ENCODE assay signal across 28 cellular contexts in the genomic region with DNA sequence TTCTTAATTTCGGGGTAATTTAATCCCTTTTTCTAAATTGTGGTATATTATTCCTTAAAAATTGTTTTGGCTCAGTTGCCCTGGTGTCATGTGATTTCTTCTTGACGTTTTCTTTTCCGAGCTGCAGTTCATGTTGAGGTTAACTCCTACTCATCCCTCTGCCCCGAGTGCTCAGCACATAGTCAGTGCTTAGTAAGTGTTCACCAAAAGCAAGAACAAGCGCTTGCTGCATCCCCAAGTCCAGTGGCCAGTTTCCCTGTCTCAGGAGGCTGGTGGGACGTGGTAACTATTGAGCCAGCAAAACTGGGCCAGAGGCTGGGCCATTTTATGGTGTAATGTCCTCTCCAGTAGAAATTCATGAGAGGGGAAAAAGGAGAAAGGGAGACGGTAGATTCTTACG. TPM values are rescaled to one million over a fixed set of nuclear protein-coding genes. Genes with fewer than 3 reads are reported as not detected.
A peak's percentile ranks its signal among the peaks of the same experiment; 100 is the strongest.
DNase-seq lines count a peak whose midpoint lies in the region; ATAC-seq and TF ChIP-seq lines count a peak whose summit lies in the region.
"Had no signal": no experiment of that assay in that cellular context is flagged by ENCODE, and none has a peak within 500 bp of the region (broad histone marks: within the 10 kb centered on the region; RNA-seq: fewer than 3 reads in every experiment).

No MANE protein-coding gene starts in this region.

- peaks cover 54% of the 10 kb centered on the region for H4K20me1 ChIP-seq in osteoblast (ENCODE audit: insufficient read depth, low read length)

- intact Hi-C loops in dendritic cell treated with granulocyte-macrophage colony-stimulating factor and Interleukin-4, amounts not matched to agents 40 ng/mL and 50 ng/mL, for 4 days (cut with micrococcal nuclease) = no loop called here

- H3K27ac Mint-ChIP-seq in IgD-negative memory B cell = peak overlapping the region in 2 of 3 donors; percentile 20 to 92
- peak overlapping the region; percentile 30 for H3K27ac Mint-ChIP-seq in dendritic cell treated with granulocyte-macrophage colony-stimulating factor and Interleukin-4, amounts not matched to agents 40 ng/mL and 50 ng/mL, for 4 days
- H3K27ac Mint-ChIP-seq in activated CD8-positive, alpha-beta memory T cell treated with anti-CD3 and anti-CD28 coated beads, Interleukin-2, amount 10 ng/mL, durations not matched to agents 7 days and 5 days = no peak overlapping the region
- H3K27ac Mint-ChIP-seq: activated CD4-positive, alpha-beta memory T cell treated with anti-CD3 and anti-CD28 coated beads, Interleukin-2, amount 10 ng/mL, durations not matched to agents 7 days and 5 days; activated naive CD8-positive, alpha-beta T cell treated with anti-CD3 and anti-CD28 coated beads for 36 hours; stimulated activated naive CD8-positive, alpha-beta T cell treated with anti-CD3 and anti-CD28 coated beads, Interleukin-15, Interleukin-2, amounts not matched to agents 100 ng/mL and 50 ng/mL, for 24 hours; type B pancreatic cell had no signal

- no peaks in the 10 kb centered on the region for H3K27me3 Mint-ChIP-seq in IgD-negative memory B cell
- H3K27me3 Mint-ChIP-seq in dendritic cell treated with granulocyte-macrophage colony-stimulating factor and Interleukin-4, amounts not matched to agents 40 ng/mL and 50 ng/mL, for 4 days = no peaks in the 10 kb centered on the region
- H3K27me3 Mint-ChIP-seq in activated CD8-positive, alpha-beta memory T cell treated with anti-CD3 and anti-CD28 coated beads, Interleukin-2, amount 10 ng/mL, durations not matched to agents 7 days and 5 days = peaks cover 6% of the 10 kb centered on the region
- H3K27me3 Mint-ChIP-seq: type B pancreatic cell had no signal

- TF ChIP-seq CTCF in osteoblast (IDR thresholded peaks at IDR 0.05; ENCODE audit: extremely low read depth, low read depth, low read length) = no peak

- H3K4me1 Mint-ChIP-seq in IgD-negative memory B cell = peaks cover 40 to 61% (median 51%) of the 10 kb centered on the region in 3 donors
- peaks cover 58% of the 10 kb centered on the region for H3K4me1 Mint-ChIP-seq in dendritic cell treated with granulocyte-macrophage colony-stimulating factor and Interleukin-4, amounts not matched to agents 40 ng/mL and 50 ng/mL, for 4 days (ENCODE audit: low read depth)
- H3K4me1 Mint-ChIP-seq in activated CD8-positive, alpha-beta memory T cell treated with anti-CD3 and anti-CD28 coated beads, Interleukin-2, amount 10 ng/mL, durations not matched to agents 7 days and 5 days = no peaks in the 10 kb centered on the region

- no peak for DNase-seq in osteoblast (ENCODE audit: insufficient read length, low spot score, missing footprints)
- DNase-seq in Ammon's horn (ENCODE audit: low spot score) = no peak
- no peak for DNase-seq in NCI-H1105 treated with DMSO at 0.1 percent for 48 hours (lab: John Stamatoyannopoulos, UW)
- DNase-seq in DMS 273 treated with DMSO at 0.1 percent for 48 hours (lab: John Stamatoyannopoulos, UW) = no peak
- no peak for DNase-seq in activated CD8-positive, alpha-beta memory T cell treated with anti-CD3 and anti-CD28 coated beads, Interleukin-2, amount 10 ng/mL, durations not matched to agents 7 days and 5 days
- DNase-seq: activated CD4-positive, alpha-beta memory T cell treated with anti-CD3 and anti-CD28 coated beads, Interleukin-2, amount 10 ng/mL, durations not matched to agents 7 days and 5 days; activated effector memory CD4-positive, alpha-beta T cell treated with Interleukin-2 at 50 U/mL for 16 hours; activated naive CD8-positive, alpha-beta T cell treated with anti-CD3 and anti-CD28 coated beads for 36 hours; activated T-cell treated with anti-CD3 and anti-CD28 coated beads for 4 hours; dorsolateral prefrontal cortex; HCEC 1CT; left colon; mesendoderm; naive thymus-derived CD4-positive, alpha-beta T cell; NCI-H2081 treated with DMSO at 0.1 percent for 48 hours; NCI-H774; pancreas; stimulated activated CD4-positive, alpha-beta T cell treated with anti-CD3 and anti-CD28 coated beads, Interleukin-12 subunit alpha, Interleukin-12 subunit beta, amount 100 ng/mL, for 4 hours had no signal

- H3K79me2 ChIP-seq in ACC112 (ENCODE audit: control insufficient read depth, insufficient read depth, low read length, unreplicated experiment) (peaks cover 100% of the 10 kb centered on the region), osteoblast (ENCODE audit: insufficient read depth, low read length) (peaks cover 99% of the 10 kb centered on the region)

- H3K27ac ChIP-seq in ACC112 (ENCODE audit: low read depth, low read length) = peak overlapping the region; percentile 93
- peak overlapping the region; percentile 51 for H3K27ac ChIP-seq in osteoblast (ENCODE audit: low read depth, low read length)
- H3K27ac ChIP-seq: BLaER1, dorsolateral prefrontal cortex, HL-60, right atrium auricular region had no signal

- H3K4me3 ChIP-seq in ACC112 (ENCODE audit: low read depth, low read length) (no peak overlapping the region), osteoblast (ENCODE audit: insufficient read depth, low read length) (no peak overlapping the region)
- H3K4me3 ChIP-seq: BLaER1, dorsolateral prefrontal cortex, pancreas, right atrium auricular region had no signal

- peaks cover 2% of the 10 kb centered on the region for H3K9me3 ChIP-seq in osteoblast (ENCODE audit: low read depth, low read length)
- H3K9me3 ChIP-seq: pancreas, right atrium auricular region had no signal

- H3K27me3 ChIP-seq in ACC112 (ENCODE audit: insufficient read depth, low read length) (no peaks in the 10 kb centered on the region), osteoblast (ENCODE audit: insufficient read depth, low read length) (no peaks in the 10 kb centered on the region)
- H3K27me3 ChIP-seq: BLaER1, dorsolateral prefrontal cortex, pancreas, right atrium auricular region had no signal

- peaks cover 80% of the 10 kb centered on the region for H3K4me1 ChIP-seq in ACC112 (ENCODE audit: control insufficient read depth, insufficient read depth, low read length, unreplicated experiment)
- H3K4me1 ChIP-seq in osteoblast (ENCODE audit: insufficient read depth, low read length) = peaks cover 65% of the 10 kb centered on the region

- H3K4me3 Mint-ChIP-seq in IgD-negative memory B cell = peak overlapping the region in 3 of 4 donors; percentile 40 to 89 (median 61)
- H3K4me3 Mint-ChIP-seq in dendritic cell treated with granulocyte-macrophage colony-stimulating factor and Interleukin-4, amounts not matched to agents 40 ng/mL and 50 ng/mL, for 4 days = no peak overlapping the region
- no peak overlapping the region for H3K4me3 Mint-ChIP-seq in activated CD8-positive, alpha-beta memory T cell treated with anti-CD3 and anti-CD28 coated beads, Interleukin-2, amount 10 ng/mL, durations not matched to agents 7 days and 5 days
- H3K4me3 Mint-ChIP-seq: activated CD4-positive, alpha-beta memory T cell treated with anti-CD3 and anti-CD28 coated beads, Interleukin-2, amount 10 ng/mL, durations not matched to agents 7 days and 5 days; activated naive CD8-positive, alpha-beta T cell treated with anti-CD3 and anti-CD28 coated beads for 36 hours; central memory CD8-positive, alpha-beta T cell; naive thymus-derived CD4-positive, alpha-beta T cell; stimulated activated naive CD8-positive, alpha-beta T cell treated with anti-CD3 and anti-CD28 coated beads, Interleukin-15, Interleukin-2, amounts not matched to agents 100 ng/mL and 50 ng/mL, for 24 hours; type B pancreatic cell had no signal

- peaks cover 0 to 7% (median 2%) of the 10 kb centered on the region in 3 donors for H3K9me3 Mint-ChIP-seq in IgD-negative memory B cell
- peaks cover 13% of the 10 kb centered on the region for H3K9me3 Mint-ChIP-seq in dendritic cell treated with granulocyte-macrophage colony-stimulating factor and Interleukin-4, amounts not matched to agents 40 ng/mL and 50 ng/mL, for 4 days
- H3K9me3 Mint-ChIP-seq in activated CD8-positive, alpha-beta memory T cell treated with anti-CD3 and anti-CD28 coated beads, Interleukin-2, amount 10 ng/mL, durations not matched to agents 7 days and 5 days (ENCODE audit: low read depth) = peaks cover 2% of the 10 kb centered on the region
- H3K9me3 Mint-ChIP-seq: central memory CD8-positive, alpha-beta T cell; stimulated activated naive CD8-positive, alpha-beta T cell treated with anti-CD3 and anti-CD28 coated beads, Interleukin-15, Interleukin-2, amounts not matched to agents 100 ng/mL and 50 ng/mL, for 24 hours had no signal

- H3K4me2 ChIP-seq in osteoblast (ENCODE audit: insufficient read depth, low read length) = no peak overlapping the region

- H3K36me3 Mint-ChIP-seq in IgD-negative memory B cell = no peaks in the 10 kb centered on the region
- H3K36me3 Mint-ChIP-seq in dendritic cell treated with granulocyte-macrophage colony-stimulating factor and Interleukin-4, amounts not matched to agents 40 ng/mL and 50 ng/mL, for 4 days (ENCODE audit: low read depth) = no peaks in the 10 kb centered on the region
- no peaks in the 10 kb centered on the region for H3K36me3 Mint-ChIP-seq in activated CD8-positive, alpha-beta memory T cell treated with anti-CD3 and anti-CD28 coated beads, Interleukin-2, amount 10 ng/mL, durations not matched to agents 7 days and 5 days
- H3K36me3 Mint-ChIP-seq: activated naive CD8-positive, alpha-beta T cell treated with anti-CD3 and anti-CD28 coated beads for 36 hours had no signal

- CTCF ChIA-PET in activated CD8-positive, alpha-beta memory T cell treated with anti-CD3 and anti-CD28 coated beads, Interleukin-2, amount 10 ng/mL, durations not matched to agents 7 days and 5 days (lab: Charles Lee) = no interaction called here

- H2AFZ ChIP-seq in ACC112 (ENCODE audit: low read length, unreplicated experiment) (no peak overlapping the region), osteoblast (ENCODE audit: low read length) (no peak overlapping the region)

- ATAC-seq in activated CD8-positive, alpha-beta memory T cell treated with anti-CD3 and anti-CD28 coated beads, Interleukin-2, amount 10 ng/mL, durations not matched to agents 7 days and 5 days = no peak
- ATAC-seq: HepG2; left colon; naive thymus-derived CD4-positive, alpha-beta T cell had no signal

- H3K36me3 ChIP-seq in ACC112 (ENCODE audit: insufficient read depth, low read length) (peaks cover 25% of the 10 kb centered on the region), osteoblast (ENCODE audit: insufficient read depth, low read length) (peaks cover 19% of the 10 kb centered on the region)
- H3K36me3 ChIP-seq: pancreas, right atrium auricular region had no signal

RNA-seq across cellular contexts. Expression of a gene that starts 23.3 kb away (rescaled TPM):
- polyA plus RNA-seq in IgD-negative memory B cell = 8.5 TPM
- total RNA-seq in osteoblast = 246 and 274 TPM in 2 replicates
- 10 to 100 TPM in 1 of 2 experiments, 1 to 10 TPM in 1; 5.7 to 15.7 TPM for total RNA-seq in activated CD8-positive, alpha-beta memory T cell treated with anti-CD3 and anti-CD28 coated beads, Interleukin-2, amount 10 ng/mL, durations not matched to agents 7 days and 5 days

Comparison
In these comparisons a context has a peak if more than half of its experiments do, and no peak if none do; other contexts are left out.
1. H3K4me3 Mint-ChIP-seq: peak in IgD-negative memory B cell (3 of 4); none in dendritic cell treated with granulocyte-macrophage colony-stimulating factor and Interleukin-4, amounts not matched to agents 40 ng/mL and 50 ng/mL, for 4 days (single experiment) and activated CD8-positive, alpha-beta memory T cell treated with anti-CD3 and anti-CD28 coated beads, Interleukin-2, amount 10 ng/mL, durations not matched to agents 7 days and 5 days (single experiment).
2. RNA of a gene that starts 23.3 kb away (total RNA-seq): 246 to 274 TPM in osteoblast; 5.7 to 15.7 TPM in activated CD8-positive, alpha-beta memory T cell treated with anti-CD3 and anti-CD28 coated beads, Interleukin-2, amount 10 ng/mL, durations not matched to agents 7 days and 5 days; every median in the first group is over 10 times any median in the second.